In genomic region chr4:101086801-101087586, GRCh38 we compare ENCODE assay signal across 15 cellular contexts.
DNase-seq lines count a peak whose midpoint lies in the region; ATAC-seq and TF ChIP-seq lines count a peak whose summit lies in the region.
"Had no signal": no experiment of that assay in that cellular context is flagged by ENCODE, and none has a peak within 500 bp of the region (broad histone marks: within the 10 kb centered on the region; RNA-seq: fewer than 3 reads in every experiment).

No MANE protein-coding gene starts in this region.

- H2AK5ac ChIP-seq in mesenchymal stem cell (ENCODE audit: low read length, severe bottlenecking) = no peak overlapping the region

- H3K9ac ChIP-seq in mesenchymal stem cell (ENCODE audit: low read length) = no peak overlapping the region
- H3K9ac ChIP-seq: BLaER1 treated with 17β-estradiol and CSF1 and Interleukin-3, amounts not matched to agents 10 nM and 100 nM had no signal

- no peak overlapping the region for H4K8ac ChIP-seq in mesenchymal stem cell (ENCODE audit: low read length)

- ATAC-seq in HG02852 (IDR thresholded peaks at IDR 0.05; ENCODE audit: unreplicated experiment) = no peak

- no peaks in the 10 kb centered on the region for H3K9me3 ChIP-seq in mesenchymal stem cell (ENCODE audit: control insufficient read depth, low read length)
- H3K9me3 ChIP-seq: BLaER1 treated with 17β-estradiol and CSF1 and Interleukin-3, amounts not matched to agents 10 nM and 100 nM; prostate gland; vagina had no signal

- no peak overlapping the region for H3K18ac ChIP-seq in mesenchymal stem cell (ENCODE audit: low read depth in 1 of 2, low read length in 2 of 2)

- no peak overlapping the region for H3K23ac ChIP-seq in mesenchymal stem cell (ENCODE audit: low read length in 2 of 2)

- in situ Hi-C loops in astrocyte of the cerebellum (cut with HindIII; ENCODE audit: low sequenced_read_pairs) = no loop called here

- H2AFZ ChIP-seq in mesenchymal stem cell (ENCODE audit: low read depth, low read length) = no peak overlapping the region

- H3K4ac ChIP-seq in mesenchymal stem cell (ENCODE audit: low read depth in 1 of 2, low read length in 2 of 2) = no peak overlapping the region

- no peaks in the 10 kb centered on the region for H3K79me1 ChIP-seq in mesenchymal stem cell (replicated peaks; ENCODE audit: low read length, poor library complexity, severe bottlenecking)

- H2BK120ac ChIP-seq in mesenchymal stem cell (ENCODE audit: low read depth, low read length) = no peak overlapping the region

- H3K4me3 ChIP-seq in AG10803 (ENCODE audit: low read length) (no peak overlapping the region), HFF-Myc (replicated peaks; ENCODE audit: low read depth, low read length) (no peak overlapping the region), astrocyte of the cerebellum (ENCODE audit: low read depth, low read length) (no peak overlapping the region), mesenchymal stem cell (ENCODE audit: insufficient read depth in 1 of 2, low read depth in 1 of 2, low read length in 2 of 2) (no peak overlapping the region)
- H3K4me3 ChIP-seq: BLaER1 treated with 17β-estradiol and CSF1 and Interleukin-3, amounts not matched to agents 10 nM and 100 nM; prostate gland; vagina had no signal

- H3K4me2 ChIP-seq in mesenchymal stem cell (ENCODE audit: low read length, poor library complexity, severe bottlenecking) = no peak overlapping the region
- H3K4me2 ChIP-seq: BLaER1 treated with 17β-estradiol and CSF1 and Interleukin-3, amounts not matched to agents 10 nM and 100 nM had no signal

- peaks cover 3 to 30% of the 10 kb centered on the region in 2 experiments for H3K36me3 ChIP-seq in mesenchymal stem cell (ENCODE audit: control insufficient read depth in 1 of 2, insufficient read depth in 2 of 2, low read depth in 1 of 2, low read length in 2 of 2)
- H3K36me3 ChIP-seq: prostate gland had no signal

- no peaks in the 10 kb centered on the region for H3K4me1 ChIP-seq in mesenchymal stem cell (ENCODE audit: control insufficient read depth, insufficient read depth, low read depth, low read length)
- H3K4me1 ChIP-seq: prostate gland, vagina had no signal

- no peak overlapping the region for H2BK12ac ChIP-seq in mesenchymal stem cell (ENCODE audit: low read length in 2 of 2)

- H2BK15ac ChIP-seq in mesenchymal stem cell (ENCODE audit: low read depth, poor library complexity, severe bottlenecking) = no peak overlapping the region

- no CpG with 5 or more reads among the region's 1 CpG for WGBS in mesenchymal stem cell

- no peak overlapping the region for H4K91ac ChIP-seq in mesenchymal stem cell (ENCODE audit: low read length)

- H3K14ac ChIP-seq in mesenchymal stem cell (ENCODE audit: low read length in 2 of 2) = no peak overlapping the region

- H3K27ac ChIP-seq in mesenchymal stem cell (ENCODE audit: low read length, poor library complexity, severe bottlenecking) = no peak overlapping the region
- H3K27ac ChIP-seq: prostate gland, vagina had no signal

- no peak overlapping the region for H2BK5ac ChIP-seq in mesenchymal stem cell (ENCODE audit: low read depth, low read length, poor library complexity, severe bottlenecking)

- DNase-seq in AG10803 (ENCODE audit: low read depth) = no peak
- DNase-seq in HFF-Myc (ENCODE audit: extremely low read depth, low read depth) = no peak
- DNase-seq in astrocyte of the cerebellum (ENCODE audit: low read depth) = no peak
- DNase-seq in iPS-NIHi7 (ENCODE audit: extremely low spot score) = peak; percentile 63
- DNase-seq in activated effector memory CD4-positive, alpha-beta T cell treated with Interleukin-2 at 50 U/mL for 16 hours = no peak
- DNase-seq in mesenchymal stem cell = no peak
- DNase-seq in NCI-H2029 (lab: John Stamatoyannopoulos, UW) = no peak
- DNase-seq: activated naive CD8-positive, alpha-beta T cell treated with anti-CD3 and anti-CD28 coated beads for 36 hours; GDM1; NCI-H1105 treated with DMSO at 0.1 percent for 48 hours; SHP77 had no signal

- TF ChIP-seq CTCF in AG10803 (conservative IDR thresholded peaks at IDR 0.05; ENCODE audit: low read length) (peak; percentile 32), HFF-Myc (IDR thresholded peaks at IDR 0.05; ENCODE audit: low read depth, low read length, missing control alignments) (peak; percentile 17), astrocyte of the cerebellum (IDR thresholded peaks at IDR 0.05; ENCODE audit: low read depth, low read length, missing control alignments) (peak; percentile 10)

- no peaks in the 10 kb centered on the region for H3K27me3 ChIP-seq in mesenchymal stem cell (ENCODE audit: control insufficient read depth in 1 of 2, insufficient read depth in 1 of 2, low read length in 2 of 2)
- H3K27me3 ChIP-seq: BLaER1 treated with 17β-estradiol and CSF1 and Interleukin-3, amounts not matched to agents 10 nM and 100 nM; vagina had no signal
